In genomic region chr2:148136441-148136840, GRCh38 we compare ENCODE assay signal across 7 cellular contexts.
"Had no signal": no experiment of that assay in that cellular context is flagged by ENCODE, and none has a peak within 500 bp of the region (broad histone marks: within the 10 kb centered on the region; RNA-seq: fewer than 3 reads in every experiment).

No MANE protein-coding gene starts in this region.

- H3K27ac ChIP-seq: HL-60 had no signal

- FAIRE-seq: H1, H54, K562 had no signal

- ATAC-seq: K562 had no signal

- DNase-seq: H9, HCEC 1CT, KG1 had no signal

- H3K4me3 ChIP-seq: K562 had no signal

- H3K9me3 Mint-ChIP-seq: H9 had no signal
